In genomic region chr1:180643693-180644092, GRCh38 we compare ENCODE assay signal across 1 cellular context.
TF ChIP-seq lines count a peak whose summit lies in the region.

No MANE protein-coding gene starts in this region.

TF ChIP-seq in K562, 482 proteins besides CTCF, POLR2A, EP300 and RAD21 (continued from another document):
- TF ChIP-seq ZNF76 (CRISPR knock-in tag; IDR thresholded peaks at IDR 0.05; ENCODE audit: borderline replicate concordance), result no peak
- no peak for TF ChIP-seq NR2F6 (CRISPR knock-in tag; IDR thresholded peaks at IDR 0.05)
- TF ChIP-seq ZNF165 (CRISPR knock-in tag; IDR thresholded peaks at IDR 0.05; ENCODE audit: borderline replicate concordance), result no peak
- TF ChIP-seq PBX2 (CRISPR knock-in tag; IDR thresholded peaks at IDR 0.05; ENCODE audit: low read depth), result no peak
- no peak for TF ChIP-seq PBX2 (tag; conservative IDR thresholded peaks at IDR 0.05; ENCODE audit: low read depth)
- no peak for TF ChIP-seq ZC3H11A (IDR thresholded peaks at IDR 0.05; ENCODE audit: low read depth, low read length)
- TF ChIP-seq KDM4B (IDR thresholded peaks at IDR 0.05; ENCODE audit: borderline replicate concordance in 2 of 2, low read depth in 1 of 2), result no peak
- no peak for TF ChIP-seq ZKSCAN3 (CRISPR knock-in tag; IDR thresholded peaks at IDR 0.05)
- no peak for TF ChIP-seq DACH1 (IDR thresholded peaks at IDR 0.05; ENCODE audit: partially characterized antibody)
- no peak for TF ChIP-seq ETV6 (IDR thresholded peaks at IDR 0.05; ENCODE audit: borderline replicate concordance in 1 of 2, low read depth in 2 of 2, low read length in 1 of 2)
- TF ChIP-seq ETV6 (CRISPR knock-in tag; IDR thresholded peaks at IDR 0.05; ENCODE audit: borderline replicate concordance), result no peak
- TF ChIP-seq SMARCB1 (IDR thresholded peaks at IDR 0.05; ENCODE audit: insufficient read length, low read depth), result no peak
- no peak for TF ChIP-seq ZSCAN29 (IDR thresholded peaks at IDR 0.05)
- TF ChIP-seq PKNOX1 (IDR thresholded peaks at IDR 0.05), result 0 out of 2 replicates have a peak, but pooled peaks have one; percentile 33
- no peak for TF ChIP-seq SRSF9 (IDR thresholded peaks at IDR 0.05; ENCODE audit: borderline replicate concordance, low read depth, low read length)
- no peak for TF ChIP-seq ZNF280B (CRISPR knock-in tag; IDR thresholded peaks at IDR 0.05)
- TF ChIP-seq ELF1 (tag; IDR thresholded peaks at IDR 0.05), result no peak
- TF ChIP-seq ADNP (tag; IDR thresholded peaks at IDR 0.05), result peak; percentile 40; the same call in 1 of the 2 replicates
- no peak for TF ChIP-seq ZFP30 (CRISPR knock-in tag; IDR thresholded peaks at IDR 0.05; ENCODE audit: borderline replicate concordance)
- no peak for TF ChIP-seq GATAD2A (IDR thresholded peaks at IDR 0.05)
- no peak for TF ChIP-seq ZNF311 (CRISPR knock-in tag; IDR thresholded peaks at IDR 0.05)
- TF ChIP-seq BRCA1 (IDR thresholded peaks at IDR 0.05), result no peak
- no peak for TF ChIP-seq BRCA1 (CRISPR knock-in tag; IDR thresholded peaks at IDR 0.05)
- no peak for TF ChIP-seq BMI1 (IDR thresholded peaks at IDR 0.05; ENCODE audit: low read length)
- TF ChIP-seq SP1 (CRISPR knock-in tag; IDR thresholded peaks at IDR 0.05), result no peak
- TF ChIP-seq ZNF174 (CRISPR knock-in tag; IDR thresholded peaks at IDR 0.05), result no peak
- TF ChIP-seq ZNF586 (CRISPR knock-in tag; conservative IDR thresholded peaks at IDR 0.05), result no peak
- TF ChIP-seq CREB1 (IDR thresholded peaks at IDR 0.05), result no peak
- 0 out of 2 replicates have a peak, but pooled peaks have one; percentile 42 for TF ChIP-seq CREB1 (CRISPR knock-in tag; IDR thresholded peaks at IDR 0.05)
- no peak for TF ChIP-seq HDGF (IDR thresholded peaks at IDR 0.05)
- no peak for TF ChIP-seq MTF1 (CRISPR knock-in tag; IDR thresholded peaks at IDR 0.05; ENCODE audit: borderline replicate concordance)
- no peak for TF ChIP-seq NRF1 (conservative IDR thresholded peaks at IDR 0.05 in 1 of 2, IDR thresholded peaks at IDR 0.05 in 1 of 2)
- TF ChIP-seq ZNF274 (IDR thresholded peaks at IDR 0.05; ENCODE audit: borderline replicate concordance, low read depth, low read length), result no peak
- TF ChIP-seq ATF1 (CRISPR knock-in tag; IDR thresholded peaks at IDR 0.05), result no peak
- TF ChIP-seq ATF1 (tag; IDR thresholded peaks at IDR 0.05), result no peak
- TF ChIP-seq ESRRA (IDR thresholded peaks at IDR 0.05; ENCODE audit: borderline replicate concordance, low read depth), result 0 out of 2 replicates have a peak, but pooled peaks have one; percentile 13
TF ChIP-seq in K562: peak in this region for 7.
